Comparison of ENCODE assay signal across 9 cellular contexts in the genomic region with DNA sequence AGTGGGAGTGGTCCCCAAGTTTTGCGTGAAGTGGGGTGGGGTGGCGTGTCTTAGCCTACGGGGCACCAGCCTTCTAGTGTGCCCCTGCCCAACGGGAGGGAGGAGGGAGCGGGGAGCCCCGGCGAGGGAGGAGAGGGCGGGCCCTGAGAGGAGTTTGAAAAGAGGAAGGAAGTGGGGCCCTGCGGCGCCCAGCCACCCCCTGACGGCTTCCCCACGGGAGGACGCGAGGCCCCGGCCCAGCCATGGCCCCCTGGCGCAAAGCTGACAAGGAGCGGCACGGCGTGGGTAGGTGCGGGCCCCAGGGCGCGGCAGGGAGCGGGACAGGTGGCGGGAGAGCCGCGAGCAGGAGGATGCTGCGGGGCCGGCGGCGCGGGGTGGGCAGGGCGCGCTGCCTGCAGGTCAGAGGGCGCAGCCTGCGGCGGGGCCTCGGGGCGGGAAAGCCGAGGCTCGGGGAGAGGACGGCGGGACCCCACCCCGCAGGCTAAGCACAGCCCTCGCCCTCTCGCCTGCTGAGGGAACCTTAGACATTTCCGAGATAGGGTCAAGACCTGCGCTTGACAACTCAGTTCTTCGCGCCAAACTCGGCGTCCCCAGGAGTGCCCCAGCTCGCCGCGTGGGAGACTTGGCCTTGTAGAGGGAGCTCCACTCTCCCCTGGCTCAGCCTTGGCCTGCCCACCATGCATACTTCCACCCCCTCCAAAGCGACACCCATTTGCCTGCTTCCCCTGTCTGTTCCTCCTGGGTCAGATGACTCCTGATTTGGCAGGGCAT. TPM values are rescaled to one million over a fixed set of nuclear protein-coding genes. Genes with fewer than 3 reads are reported as not detected.
DNase-seq lines count a peak whose midpoint lies in the region; ATAC-seq and FAIRE-seq lines count a peak whose summit lies in the region.
"Had no signal": no experiment of that assay in that cellular context is flagged by ENCODE, and none has a peak within 500 bp of the region (broad histone marks: within the 10 kb centered on the region; RNA-seq: fewer than 3 reads in every experiment).

A gene (plus strand): TSS at position 191 of the 771 bp plus-strand sequence. CDS start 52 bp downstream, at position 243.

- peak within 1 kb of the TSS; percentile 52 to 58 for H3K4me3 ChIP-seq in muscle layer of duodenum (ENCODE audit: low read depth in 1 of 2, low read length in 2 of 2)

- no peaks in the 10 kb centered on the region for H3K27me3 Mint-ChIP-seq in stimulated activated memory B cell treated with anti-CD40 and anti-IgM and Interleukin-4, amounts not matched to agents 10 μg/mL and 1 μg/mL and 100 μg/mL, for 72 hours

- no peak for DNase-seq in A172 (ENCODE audit: low spot score)
- peak; percentile 72 for DNase-seq in GM19239 (ENCODE audit: insufficient read length, low spot score)
- peak; percentile 71 for DNase-seq in activated CD4-positive, CD25-positive, alpha-beta regulatory T cell treated with anti-CD3 and anti-CD28 coated beads, Interleukin-2, amount 50 U/mL, for 72 hours
- DNase-seq in ecto neural progenitor cell (ENCODE audit: low spot score), result peak; percentile 55
- DNase-seq in NCI-H2081 (lab: John Stamatoyannopoulos, UW), result no peak

- no peaks in the 10 kb centered on the region for H3K4me1 ChIP-seq in muscle layer of duodenum (ENCODE audit: control insufficient read depth in 1 of 2, insufficient read depth in 2 of 2, low read length in 2 of 2)

- H3K9me3 ChIP-seq in muscle layer of duodenum (ENCODE audit: control insufficient read depth in 1 of 2, low read length in 2 of 2), result peaks cover 0 to 7% of the 10 kb centered on the region in 2 donors

- H3K27ac Mint-ChIP-seq in stimulated activated memory B cell treated with anti-CD40 and anti-IgM and Interleukin-4, amounts not matched to agents 10 μg/mL and 1 μg/mL and 100 μg/mL, for 72 hours, result peak within 1 kb of the TSS; percentile 93

- no peaks in the 10 kb centered on the region for H3K36me3 ChIP-seq in muscle layer of duodenum (ENCODE audit: control insufficient read depth in 1 of 2, insufficient read depth in 2 of 2, low read length in 2 of 2)

- peak; percentile 91 for ATAC-seq in HG03442 (IDR thresholded peaks at IDR 0.05; ENCODE audit: unreplicated experiment)
- peak; percentile 96 for ATAC-seq in stimulated activated memory B cell treated with anti-CD40 and anti-IgM and Interleukin-4, amounts not matched to agents 10 μg/mL and 1 μg/mL and 100 μg/mL, for 72 hours

- peak within 1 kb of the TSS; percentile 21 for H3K27ac ChIP-seq in muscle layer of duodenum (ENCODE audit: low read length)
- H3K27ac ChIP-seq: C4-2B had no signal

- H3K4me1 Mint-ChIP-seq in stimulated activated memory B cell treated with anti-CD40 and anti-IgM and Interleukin-4, amounts not matched to agents 10 μg/mL and 1 μg/mL and 100 μg/mL, for 72 hours, result peaks cover 43% of the 10 kb centered on the region

- H3K36me3 Mint-ChIP-seq in stimulated activated memory B cell treated with anti-CD40 and anti-IgM and Interleukin-4, amounts not matched to agents 10 μg/mL and 1 μg/mL and 100 μg/mL, for 72 hours, result peaks cover 32% of the 10 kb centered on the region

- H3K4me3 Mint-ChIP-seq in stimulated activated memory B cell treated with anti-CD40 and anti-IgM and Interleukin-4, amounts not matched to agents 10 μg/mL and 1 μg/mL and 100 μg/mL, for 72 hours, result peak within 1 kb of the TSS; percentile 91

- H3K27me3 ChIP-seq in muscle layer of duodenum (ENCODE audit: low read depth, low read length), result peaks cover 5% of the 10 kb centered on the region

- H3K9me3 Mint-ChIP-seq in stimulated activated memory B cell treated with anti-CD40 and anti-IgM and Interleukin-4, amounts not matched to agents 10 μg/mL and 1 μg/mL and 100 μg/mL, for 72 hours, result peaks cover 7% of the 10 kb centered on the region

- FAIRE-seq in GM19239 (lab: Jason Lieb, UNC), result no peak

RNA-seq across cellular contexts. Expression of the gene that starts here (rescaled TPM):
- total RNA-seq in A172 (2014; rRNA removed; shearing (Covaris generic)), result 63.1 and 68.9 TPM in 2 replicates

Comparison
In these comparisons a context has a peak if more than half of its experiments do, and no peak if none do; other contexts are left out.
1. DNase-seq: peak in GM19239 (single experiment), activated CD4-positive, CD25-positive, alpha-beta regulatory T cell treated with anti-CD3 and anti-CD28 coated beads, Interleukin-2, amount 50 U/mL, for 72 hours (single experiment) and ecto neural progenitor cell (single experiment); none in A172 (single experiment) and NCI-H2081 (0 of 2).